In the genomic region with DNA sequence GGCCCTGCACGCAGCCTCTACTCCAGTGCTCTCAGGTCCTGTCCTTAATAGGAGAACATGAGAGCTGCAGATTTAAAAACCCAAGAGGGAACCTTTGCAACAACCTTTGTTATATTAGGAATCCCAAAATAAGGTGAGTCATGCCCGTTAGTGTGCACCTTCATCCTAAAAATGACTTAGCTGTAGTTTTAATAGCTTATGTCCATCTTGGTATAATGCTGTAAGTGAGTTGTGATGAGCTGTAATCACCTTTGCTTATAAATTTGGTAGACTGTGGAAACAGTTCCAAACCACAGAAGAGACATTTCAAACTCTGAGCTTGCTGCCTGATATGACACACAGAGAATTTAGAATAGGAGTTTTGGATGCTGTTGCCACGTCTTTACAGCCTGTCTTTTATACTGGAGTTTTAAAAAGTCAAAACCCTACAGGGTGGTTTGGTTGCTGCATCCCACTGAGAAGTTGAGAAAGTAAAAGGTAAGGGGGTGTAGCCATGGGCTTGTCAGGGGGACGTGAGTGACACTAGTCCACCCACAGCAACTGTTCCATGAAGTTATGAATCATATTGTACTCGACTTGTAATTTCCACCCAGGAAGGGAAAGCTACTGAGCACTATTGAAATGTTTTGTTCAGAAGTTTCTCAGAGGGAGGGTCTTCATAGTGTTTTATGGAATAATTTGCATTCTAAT, we compare ENCODE assay signal across 23 cellular contexts. TPM values are rescaled to one million over a fixed set of nuclear protein-coding genes. Genes with fewer than 3 reads are reported as not detected.
DNase-seq lines count a peak whose midpoint lies in the region; ATAC-seq lines count a peak whose summit lies in the region.
"Had no signal": no experiment of that assay in that cellular context is flagged by ENCODE, and none has a peak within 500 bp of the region (broad histone marks: within the 10 kb centered on the region; RNA-seq: fewer than 3 reads in every experiment).

No MANE protein-coding gene starts in this region.

- H3K9me3 Mint-ChIP-seq in activated CD4-positive, alpha-beta T cell treated with anti-CD3 and anti-CD28 coated beads, Interleukin-2, amount 10 ng/mL, durations not matched to agents 24 days and 14 days = no peaks in the 10 kb centered on the region
- H3K9me3 Mint-ChIP-seq: activated naive CD8-positive, alpha-beta T cell treated with anti-CD3 and anti-CD28 coated beads, Interleukin-2, amount 10 ng/mL, durations not matched to agents 7 days and 5 days; nephron had no signal

- peak overlapping the region; percentile 79 for H3K27ac Mint-ChIP-seq in activated CD4-positive, alpha-beta T cell treated with anti-CD3 and anti-CD28 coated beads, Interleukin-2, amount 10 ng/mL, durations not matched to agents 24 days and 14 days
- H3K27ac Mint-ChIP-seq: activated naive CD8-positive, alpha-beta T cell treated with anti-CD3 and anti-CD28 coated beads, Interleukin-2, amount 10 ng/mL, durations not matched to agents 7 days and 5 days; nephron; type B pancreatic cell had no signal

- H3K4me3 Mint-ChIP-seq in activated CD4-positive, alpha-beta T cell treated with anti-CD3 and anti-CD28 coated beads, Interleukin-2, amount 10 ng/mL, durations not matched to agents 24 days and 14 days = peak overlapping the region; percentile 11
- H3K4me3 Mint-ChIP-seq: activated naive CD8-positive, alpha-beta T cell treated with anti-CD3 and anti-CD28 coated beads, Interleukin-2, amount 10 ng/mL, durations not matched to agents 7 days and 5 days; nephron; type B pancreatic cell had no signal

- no peaks in the 10 kb centered on the region for H3K36me3 Mint-ChIP-seq in activated CD4-positive, alpha-beta T cell treated with anti-CD3 and anti-CD28 coated beads, Interleukin-2, amount 10 ng/mL, durations not matched to agents 24 days and 14 days (ENCODE audit: low read depth)
- H3K36me3 Mint-ChIP-seq: type B pancreatic cell had no signal

- no peak for ATAC-seq in GM21825 (IDR thresholded peaks at IDR 0.05; ENCODE audit: unreplicated experiment)
- ATAC-seq in GM18907 (IDR thresholded peaks at IDR 0.05; ENCODE audit: unreplicated experiment) = no peak

- DNase-seq in activated CD4-positive, alpha-beta T cell treated with anti-CD3 and anti-CD28 coated beads, Interleukin-2, amount 10 ng/mL, durations not matched to agents 24 days and 14 days = no peak
- no peak for DNase-seq in activated CD4-positive, alpha-beta T cell treated with anti-CD3 and anti-CD28 coated beads for 1 hour
- peak; percentile 23 for DNase-seq in stimulated activated naive CD4-positive, alpha-beta T cell treated with Interleukin-2 at 50 U/mL for 16 hours (lab: John Stamatoyannopoulos, UW)
- DNase-seq in stimulated activated naive CD4-positive, alpha-beta T cell (lab: John Stamatoyannopoulos, UW) = no peak
- DNase-seq in fibroblast of peridontal ligament (ENCODE audit: extremely low read depth) = peak; percentile 21
- DNase-seq in NCI-H1436 (lab: John Stamatoyannopoulos, UW) = no peak
- DNase-seq: activated naive CD8-positive, alpha-beta T cell treated with anti-CD3 and anti-CD28 coated beads, Interleukin-2, amount 10 ng/mL, durations not matched to agents 7 days and 5 days; COR-L47; DMS79; effector CD8-positive, alpha-beta T cell; erythroblast; foreskin melanocyte; HCEC 1CT; hypothalamus; midbrain; NCI-H1930; NCI-H2227 treated with DMSO at 0.1 percent for 48 hours; sigmoid colon; WERI-Rb-1 had no signal

- H3K27me3 Mint-ChIP-seq in activated CD4-positive, alpha-beta T cell treated with anti-CD3 and anti-CD28 coated beads, Interleukin-2, amount 10 ng/mL, durations not matched to agents 24 days and 14 days = peaks cover 6% of the 10 kb centered on the region
- H3K27me3 Mint-ChIP-seq: type B pancreatic cell had no signal

- H3K4me1 Mint-ChIP-seq in activated CD4-positive, alpha-beta T cell treated with anti-CD3 and anti-CD28 coated beads, Interleukin-2, amount 10 ng/mL, durations not matched to agents 24 days and 14 days = peaks cover 32% of the 10 kb centered on the region
- H3K4me1 Mint-ChIP-seq: nephron had no signal

- intact Hi-C loops in activated CD4-positive, alpha-beta T cell treated with anti-CD3 and anti-CD28 coated beads, Interleukin-2, amount 10 ng/mL, durations not matched to agents 24 days and 14 days (cut with micrococcal nuclease) = loop anchor here (1.0 kb wide), 1 partner anchor 17 kb away; no protein-coding TSS in a partner anchor

RNA-seq across cellular contexts. Expression of a gene that starts 27.4 kb away (rescaled TPM):
- 104 and 109 TPM in 2 replicates for total RNA-seq in activated CD4-positive, alpha-beta T cell treated with anti-CD3 and anti-CD28 coated beads, Interleukin-2, amount 10 ng/mL, durations not matched to agents 24 days and 14 days

Comparison
In these comparisons a context has a peak if more than half of its experiments do, and no peak if none do; other contexts are left out.
1. DNase-seq: peak in stimulated activated naive CD4-positive, alpha-beta T cell treated with Interleukin-2 at 50 U/mL for 16 hours (single experiment) and fibroblast of peridontal ligament (single experiment); none in activated CD4-positive, alpha-beta T cell treated with anti-CD3 and anti-CD28 coated beads, Interleukin-2, amount 10 ng/mL, durations not matched to agents 24 days and 14 days (single experiment), activated CD4-positive, alpha-beta T cell treated with anti-CD3 and anti-CD28 coated beads for 1 hour (single experiment), stimulated activated naive CD4-positive, alpha-beta T cell (0 of 6) and NCI-H1436 (single experiment).